ENCODE assay signal across 21 cellular contexts in the genomic region with DNA sequence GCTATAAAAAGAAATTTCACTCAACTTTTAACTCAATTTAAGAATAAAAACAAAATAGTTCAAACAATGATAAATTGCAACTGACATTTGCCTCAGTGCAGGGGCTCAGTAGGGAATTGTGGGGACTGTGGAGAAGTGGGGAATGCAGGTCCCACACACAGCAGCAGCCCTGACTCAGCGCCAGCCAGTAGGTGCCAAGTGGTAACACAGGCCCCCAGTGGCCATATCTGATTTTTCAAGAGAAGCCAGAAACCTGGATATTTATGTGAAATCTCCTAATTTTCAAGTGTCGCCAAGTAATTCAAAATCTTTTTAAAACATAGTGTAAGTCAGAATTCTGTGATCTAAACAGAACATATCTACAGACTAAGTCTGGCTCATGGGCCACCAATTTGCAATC.
DNase-seq lines count a peak whose midpoint lies in the region; ATAC-seq and TF ChIP-seq lines count a peak whose summit lies in the region.
"Had no signal": no experiment of that assay in that cellular context is flagged by ENCODE, and none has a peak within 500 bp of the region (broad histone marks: within the 10 kb centered on the region; RNA-seq: fewer than 3 reads in every experiment).

No MANE protein-coding gene starts in this region.

- H3K9me3 Mint-ChIP-seq in activated CD4-positive, alpha-beta T cell treated with anti-CD3 and anti-CD28 coated beads, Interleukin-2, amount 10 ng/mL, durations not matched to agents 24 days and 14 days = no peaks in the 10 kb centered on the region
- H3K9me3 Mint-ChIP-seq: activated T-cell treated with anti-CD3 and anti-CD28 coated beads, Interleukin-2, amount 50 U/mL, for 72 hours; stimulated activated naive CD8-positive, alpha-beta T cell treated with anti-CD3 and anti-CD28 coated beads, Interleukin-15, Interleukin-2, amounts not matched to agents 100 ng/mL and 50 ng/mL, for 24 hours had no signal

- intact Hi-C loops in activated CD4-positive, alpha-beta T cell treated with anti-CD3 and anti-CD28 coated beads, Interleukin-2, amount 10 ng/mL, durations not matched to agents 24 days and 14 days (cut with micrococcal nuclease) = no loop called here
- intact Hi-C loops in colonic mucosa (cut with DNase I) = no loop called here

- no peaks in the 10 kb centered on the region for H3K27me3 ChIP-seq in colonic mucosa
- H3K27me3 ChIP-seq: BLaER1, spleen, transverse colon had no signal

- no peak for TF ChIP-seq CTCF in colonic mucosa (IDR thresholded peaks at IDR 0.05)

- ATAC-seq in SK-N-SH treated with all-trans-retinoic acid at 6 μM for 48 hours = peak; percentile 55; the same call in 2 of the 3 replicates
- ATAC-seq: activated naive CD4-positive, alpha-beta T cell treated with anti-CD3 and anti-CD28 coated beads, Interleukin-2, amount 50 U/mL, for 72 hours; activated T-cell treated with anti-CD3 and anti-CD28 coated beads, Interleukin-2, amount 50 U/mL, for 72 hours had no signal

- no peak overlapping the region for H3K9ac ChIP-seq in colonic mucosa (ENCODE audit: low read depth in 2 of 2, low read length in 2 of 2)
- H3K9ac ChIP-seq: BLaER1 had no signal

- H3K27ac ChIP-seq in colonic mucosa = no peak overlapping the region
- H3K27ac ChIP-seq: BLaER1, spleen, transverse colon had no signal

- no peaks in the 10 kb centered on the region for H3K4me1 Mint-ChIP-seq in activated CD4-positive, alpha-beta T cell treated with anti-CD3 and anti-CD28 coated beads, Interleukin-2, amount 10 ng/mL, durations not matched to agents 24 days and 14 days

- no peaks in the 10 kb centered on the region for H3K36me3 Mint-ChIP-seq in activated CD4-positive, alpha-beta T cell treated with anti-CD3 and anti-CD28 coated beads, Interleukin-2, amount 10 ng/mL, durations not matched to agents 24 days and 14 days (ENCODE audit: low read depth)
- H3K36me3 Mint-ChIP-seq: activated naive CD4-positive, alpha-beta T cell treated with anti-CD3 and anti-CD28 coated beads, Interleukin-2, amount 50 U/mL, for 72 hours had no signal

- H3K36me3 ChIP-seq in colonic mucosa = no peaks in the 10 kb centered on the region
- H3K36me3 ChIP-seq: BLaER1, spleen, transverse colon had no signal

- peaks cover 2% of the 10 kb centered on the region for H3K27me3 Mint-ChIP-seq in activated CD4-positive, alpha-beta T cell treated with anti-CD3 and anti-CD28 coated beads, Interleukin-2, amount 10 ng/mL, durations not matched to agents 24 days and 14 days

- no peaks in the 10 kb centered on the region for H3K4me1 ChIP-seq in colonic mucosa
- H3K4me1 ChIP-seq: BLaER1, spleen, transverse colon had no signal

- H3K9me3 ChIP-seq in colonic mucosa = no peaks in the 10 kb centered on the region
- H3K9me3 ChIP-seq: BLaER1, transverse colon had no signal

- peak; percentile 8 for DNase-seq in activated CD4-positive, alpha-beta T cell treated with anti-CD3 and anti-CD28 coated beads, Interleukin-2, amount 10 ng/mL, durations not matched to agents 24 days and 14 days
- DNase-seq in activated CD4-positive, alpha-beta T cell treated with anti-CD3 and anti-CD28 coated beads, Interleukin-2, amount 50 U/mL, for 4 hours = no peak
- DNase-seq in fibroblast of peridontal ligament (ENCODE audit: extremely low read depth) (peak; percentile 82), AG20443 (ENCODE audit: low spot score) (no peak), NCI-H2227 (lab: John Stamatoyannopoulos, UW; ENCODE audit: unreplicated experiment) (no peak), colonic mucosa (no peak), SIG-M5 treated with dmso at 0.1 percent for 504 hours (lab: John Stamatoyannopoulos, UW; ENCODE audit: unreplicated experiment) (no peak)
- DNase-seq: 8988T; activated T-cell treated with anti-CD3 and anti-CD28 coated beads, Interleukin-2, amount 50 U/mL, for 72 hours; hippocampal formation; NCI-H1048; NCI-H2029 treated with DMSO at 0.1 percent for 48 hours; NCI-H510A; nucleus accumbens; spleen; stimulated activated CD4-positive, alpha-beta T cell treated with anti-CD3 and anti-CD28 coated beads, Interleukin-4, amount 100 ng/mL, for 24 hours; transverse colon had no signal

- no peak overlapping the region for H3K4me3 ChIP-seq in colonic mucosa
- H3K4me3 ChIP-seq: BLaER1, spleen, transverse colon had no signal

- no peak overlapping the region for H3K4me3 Mint-ChIP-seq in activated CD4-positive, alpha-beta T cell treated with anti-CD3 and anti-CD28 coated beads, Interleukin-2, amount 10 ng/mL, durations not matched to agents 24 days and 14 days
- H3K4me3 Mint-ChIP-seq: activated T-cell treated with anti-CD3 and anti-CD28 coated beads, Interleukin-2, amount 50 U/mL, for 72 hours; stimulated activated naive CD8-positive, alpha-beta T cell treated with anti-CD3 and anti-CD28 coated beads, Interleukin-15, Interleukin-2, amounts not matched to agents 100 ng/mL and 50 ng/mL, for 24 hours had no signal

- no peak overlapping the region for H3K27ac Mint-ChIP-seq in activated CD4-positive, alpha-beta T cell treated with anti-CD3 and anti-CD28 coated beads, Interleukin-2, amount 10 ng/mL, durations not matched to agents 24 days and 14 days
- H3K27ac Mint-ChIP-seq: activated naive CD4-positive, alpha-beta T cell treated with anti-CD3 and anti-CD28 coated beads, Interleukin-2, amount 50 U/mL, for 72 hours; activated T-cell treated with anti-CD3 and anti-CD28 coated beads, Interleukin-2, amount 50 U/mL, for 72 hours; stimulated activated naive CD8-positive, alpha-beta T cell treated with anti-CD3 and anti-CD28 coated beads, Interleukin-15, Interleukin-2, amounts not matched to agents 100 ng/mL and 50 ng/mL, for 24 hours had no signal

TF ChIP-seq in SK-N-SH treated with all-trans-retinoic acid at 6 μM for 48 hours, 23 proteins besides CTCF, POLR2A, EP300 and RAD21:
- no peak for TF ChIP-seq ZNF8 (CRISPR knock-in tag; IDR thresholded peaks at IDR 0.05)
- TF ChIP-seq ZNF565 (CRISPR knock-in tag; conservative IDR thresholded peaks at IDR 0.05; ENCODE audit: low read depth) = no peak

Comparison
In these comparisons a context has a peak if more than half of its experiments do, and no peak if none do; other contexts are left out.
1. DNase-seq: peak in activated CD4-positive, alpha-beta T cell treated with anti-CD3 and anti-CD28 coated beads, Interleukin-2, amount 10 ng/mL, durations not matched to agents 24 days and 14 days (single experiment) and fibroblast of peridontal ligament (single experiment); none in activated CD4-positive, alpha-beta T cell treated with anti-CD3 and anti-CD28 coated beads, Interleukin-2, amount 50 U/mL, for 4 hours (0 of 2), AG20443 (single experiment), NCI-H2227 (single experiment), colonic mucosa (single experiment) and SIG-M5 treated with dmso at 0.1 percent for 504 hours (single experiment).